Comparison of ENCODE assay signal across 9 cellular contexts in genomic region chr14:32201196-32201815, GRCh38. TPM values are rescaled to one million over a fixed set of nuclear protein-coding genes. Genes with fewer than 3 reads are reported as not detected.
DNase-seq lines count a peak whose midpoint lies in the region; ATAC-seq and TF ChIP-seq lines count a peak whose summit lies in the region.
"Had no signal": no experiment of that assay in that cellular context is flagged by ENCODE, and none has a peak within 500 bp of the region (broad histone marks: within the 10 kb centered on the region; RNA-seq: fewer than 3 reads in every experiment).

No MANE protein-coding gene starts in this region.

- DNase-seq in DMS 273 treated with DMSO at 0.1 percent for 48 hours (lab: John Stamatoyannopoulos, UW) = peak; percentile 26
- peak; percentile 83 for DNase-seq in KG1 (lab: John Stamatoyannopoulos, UW)
- peak; percentile 78 for DNase-seq in RWPE1 (ENCODE audit: low spot score)
- DNase-seq in activated naive CD4-positive, alpha-beta T cell treated with anti-CD3 and anti-CD28 coated beads for 36 hours = peak; percentile 79
- peak; percentile 87 for DNase-seq in glutamatergic neuron
- peak; percentile 66 for DNase-seq in omental fat pad (ENCODE audit: low spot score)

- H3K36me3 Mint-ChIP-seq in activated naive CD4-positive, alpha-beta T cell treated with anti-CD3 and anti-CD28 coated beads for 36 hours (ENCODE audit: low read depth) = no peaks in the 10 kb centered on the region
- no peaks in the 10 kb centered on the region for H3K36me3 Mint-ChIP-seq in glutamatergic neuron (ENCODE audit: unreplicated experiment)

- TF ChIP-seq CTCF in RWPE1 (conservative IDR thresholded peaks at IDR 0.05; ENCODE audit: low read depth) (no peak), glutamatergic neuron (IDR thresholded peaks at IDR 0.05; ENCODE audit: partially characterized antibody, unreplicated experiment) (no peak), omental fat pad (IDR thresholded peaks at IDR 0.05) (no peak)

- no peaks in the 10 kb centered on the region for H3K9me3 Mint-ChIP-seq in activated naive CD4-positive, alpha-beta T cell treated with anti-CD3 and anti-CD28 coated beads for 36 hours
- H3K9me3 Mint-ChIP-seq in glutamatergic neuron (ENCODE audit: unreplicated experiment) = peaks cover 20% of the 10 kb centered on the region

- peaks cover 36% of the 10 kb centered on the region for H3K4me1 Mint-ChIP-seq in activated naive CD4-positive, alpha-beta T cell treated with anti-CD3 and anti-CD28 coated beads for 36 hours (ENCODE audit: low read depth)
- H3K4me1 Mint-ChIP-seq in glutamatergic neuron (ENCODE audit: low read depth, unreplicated experiment) = peaks cover 4% of the 10 kb centered on the region

- POLR2A ChIA-PET in RWPE1 (lab: Yijun Ruan, JAX; ENCODE audit: low non-redundant PET) = no interaction called here

- no peaks in the 10 kb centered on the region for H3K27me3 Mint-ChIP-seq in activated naive CD4-positive, alpha-beta T cell treated with anti-CD3 and anti-CD28 coated beads for 36 hours (ENCODE audit: low read depth)
- H3K27me3 Mint-ChIP-seq in glutamatergic neuron (ENCODE audit: unreplicated experiment) = peaks cover 12% of the 10 kb centered on the region

- H3K27ac ChIP-seq in RWPE1 (peak overlapping the region; percentile 88), temporal lobe (ENCODE audit: low read depth, low read length) (peak overlapping the region; percentile 80)

- CTCF ChIA-PET in RWPE1 (lab: Yijun Ruan, JAX) = interaction anchor here (1.0 kb wide), 1 partner anchor 55 kb away, joined by 4 read pairs; no protein-coding TSS in a partner anchor
- CTCF ChIA-PET in activated naive CD4-positive, alpha-beta T cell treated with anti-CD3 and anti-CD28 coated beads for 36 hours (lab: Charles Lee) = no interaction called here

- peak overlapping the region; percentile 99 for H3K27ac Mint-ChIP-seq in activated naive CD4-positive, alpha-beta T cell treated with anti-CD3 and anti-CD28 coated beads for 36 hours
- H3K27ac Mint-ChIP-seq in glutamatergic neuron (ENCODE audit: unreplicated experiment) = peak overlapping the region; percentile 99

- peak overlapping the region; percentile 89 for H3K4me3 Mint-ChIP-seq in activated naive CD4-positive, alpha-beta T cell treated with anti-CD3 and anti-CD28 coated beads for 36 hours
- H3K4me3 Mint-ChIP-seq in glutamatergic neuron (ENCODE audit: unreplicated experiment) = peak overlapping the region; percentile 98

- ATAC-seq in GM21723 (IDR thresholded peaks at IDR 0.05; ENCODE audit: unreplicated experiment) (peak; percentile 66), omental fat pad (ENCODE audit: low FRiP score) (peak; percentile 89)

- intact Hi-C loops in activated naive CD4-positive, alpha-beta T cell treated with anti-CD3 and anti-CD28 coated beads for 36 hours (cut with micrococcal nuclease) = loop anchor here (5.0 to 10.0 kb wide), 3 partner anchors 181 to 817 kb away; partner anchors contain the start of gene NPAS3

RNA-seq across cellular contexts. Expression of gene RNU6-7, which starts 0.5 kb away (rescaled TPM):
- total RNA-seq in activated naive CD4-positive, alpha-beta T cell treated with anti-CD3 and anti-CD28 coated beads for 36 hours = not detected
- total RNA-seq in glutamatergic neuron (ENCODE audit: unreplicated experiment) (not detected), omental fat pad (not detected), temporal lobe (not detected)
- total RNA-seq: glomerular endothelial cell had no signal

RNA-seq across cellular contexts. Expression of gene RNU6-8, which starts 1.8 kb away (rescaled TPM):
- not detected for total RNA-seq in activated naive CD4-positive, alpha-beta T cell treated with anti-CD3 and anti-CD28 coated beads for 36 hours
- total RNA-seq in glutamatergic neuron (ENCODE audit: unreplicated experiment) (not detected), omental fat pad (not detected), temporal lobe (not detected)
- total RNA-seq: glomerular endothelial cell had no signal

Comparison
In these comparisons a context has a peak if more than half of its experiments do, and no peak if none do; other contexts are left out.
1. Peak in every context shown above with its lines: DNase-seq, ATAC-seq and H3K27ac ChIP-seq.
2. DNase-seq: peak in every context shown above with its lines; median percentile 87 in glutamatergic neuron; 83 in KG1; 79 in activated naive CD4-positive, alpha-beta T cell treated with anti-CD3 and anti-CD28 coated beads for 36 hours; 78 in RWPE1; 66 in omental fat pad; 26 in DMS 273 treated with DMSO at 0.1 percent for 48 hours.